ENCODE assay signal across 1 cellular context in genomic region chr1:86823821-86824500, GRCh38.
TF ChIP-seq lines count a peak whose summit lies in the region.

No MANE protein-coding gene starts in this region.

TF ChIP-seq in HepG2, 621 proteins besides CTCF, POLR2A, EP300 and RAD21 (continued from another document and continues in another):
- TF ChIP-seq AHDC1 (CRISPR knock-in tag; IDR thresholded peaks at IDR 0.05; ENCODE audit: borderline replicate concordance) (peak; percentile 97), ZFP82 (CRISPR knock-in tag; IDR thresholded peaks at IDR 0.05; ENCODE audit: borderline replicate concordance) (no peak), GFI1 (CRISPR knock-in tag; IDR thresholded peaks at IDR 0.05; ENCODE audit: borderline replicate concordance) (peak; percentile 93), ZNF441 (CRISPR knock-in tag; IDR thresholded peaks at IDR 0.05; ENCODE audit: borderline replicate concordance) (no peak), ELF1 (CRISPR knock-in tag; IDR thresholded peaks at IDR 0.05) (no peak), ZNF816 (CRISPR knock-in tag; IDR thresholded peaks at IDR 0.05; ENCODE audit: borderline replicate concordance) (no peak), CEBPB (IDR thresholded peaks at IDR 0.05; ENCODE audit: borderline replicate concordance, low read depth, low read length) (peak; percentile 1; the same call in 1 of the 2 replicates), HMGXB3 (CRISPR knock-in tag; IDR thresholded peaks at IDR 0.05; ENCODE audit: borderline replicate concordance) (no peak), ZNF616 (CRISPR knock-in tag; IDR thresholded peaks at IDR 0.05; ENCODE audit: low read depth) (no peak), SNAPC4 (CRISPR knock-in tag; IDR thresholded peaks at IDR 0.05) (no peak), ZBTB1 (CRISPR knock-in tag; IDR thresholded peaks at IDR 0.05; ENCODE audit: borderline replicate concordance) (no peak), TARDBP (CRISPR knock-in tag; IDR thresholded peaks at IDR 0.05) (peak; percentile 66; the same call in 1 of the 2 replicates), ZBTB7B (CRISPR knock-in tag; IDR thresholded peaks at IDR 0.05) (peak; percentile 75), THYN1 (CRISPR knock-in tag; IDR thresholded peaks at IDR 0.05; ENCODE audit: borderline replicate concordance, low read depth) (no peak), ZNF572 (CRISPR knock-in tag; IDR thresholded peaks at IDR 0.05) (no peak), ARID2 (CRISPR knock-in tag; IDR thresholded peaks at IDR 0.05; ENCODE audit: borderline replicate concordance) (no peak), ELF4 (CRISPR knock-in tag; IDR thresholded peaks at IDR 0.05; ENCODE audit: borderline replicate concordance) (no peak), MYNN (CRISPR knock-in tag; IDR thresholded peaks at IDR 0.05; ENCODE audit: low read depth) (no peak), TFDP1 (CRISPR knock-in tag; IDR thresholded peaks at IDR 0.05; ENCODE audit: borderline replicate concordance) (no peak), ZNF772 (CRISPR knock-in tag; IDR thresholded peaks at IDR 0.05) (no peak), ZBTB21 (CRISPR knock-in tag; IDR thresholded peaks at IDR 0.05) (no peak), ZNF24 (IDR thresholded peaks at IDR 0.05) (no peak), CBX2 (IDR thresholded peaks at IDR 0.05; ENCODE audit: low read depth, low read length) (no peak), CBX2 (CRISPR knock-in tag; IDR thresholded peaks at IDR 0.05; ENCODE audit: low read depth) (no peak), ZNF7 (CRISPR knock-in tag; IDR thresholded peaks at IDR 0.05) (no peak), ZBTB10 (CRISPR knock-in tag; IDR thresholded peaks at IDR 0.05; ENCODE audit: borderline replicate concordance) (0 out of 2 replicates have a peak, but pooled peaks have one; percentile 18), MED1 (CRISPR knock-in tag; IDR thresholded peaks at IDR 0.05) (peak; percentile 65), IRF2 (CRISPR knock-in tag; IDR thresholded peaks at IDR 0.05) (peak; percentile 70; the same call in 1 of the 2 replicates), HOXA3 (CRISPR knock-in tag; IDR thresholded peaks at IDR 0.05) (no peak), NFIB (CRISPR knock-in tag; IDR thresholded peaks at IDR 0.05; ENCODE audit: borderline replicate concordance) (no peak), ZNF614 (CRISPR knock-in tag; IDR thresholded peaks at IDR 0.05; ENCODE audit: borderline replicate concordance) (no peak), PHF20 (CRISPR knock-in tag; IDR thresholded peaks at IDR 0.05) (no peak), FOXP4 (CRISPR knock-in tag; IDR thresholded peaks at IDR 0.05) (peak; percentile 86), MIXL1 (CRISPR knock-in tag; IDR thresholded peaks at IDR 0.05) (peak; percentile 79), KDM5A (IDR thresholded peaks at IDR 0.05; ENCODE audit: borderline replicate concordance, low read length) (no peak), ZNF839 (CRISPR knock-in tag; IDR thresholded peaks at IDR 0.05; ENCODE audit: borderline replicate concordance) (no peak), IKZF4 (CRISPR knock-in tag; IDR thresholded peaks at IDR 0.05; ENCODE audit: borderline replicate concordance, low read depth, not compliant biosample characterization) (no peak), ZNF749 (CRISPR knock-in tag; IDR thresholded peaks at IDR 0.05; ENCODE audit: borderline replicate concordance) (no peak)
